In genomic region chr1:91022518-91022929, GRCh38 we compare ENCODE assay signal across 8 cellular contexts. TPM values are rescaled to one million over a fixed set of nuclear protein-coding genes. Genes with fewer than 3 reads are reported as not detected.
DNase-seq lines count a peak whose midpoint lies in the region; ATAC-seq and TF ChIP-seq lines count a peak whose summit lies in the region.

No MANE protein-coding gene starts in this region.

- CTCF ChIA-PET in activated naive CD4-positive, alpha-beta T cell treated with anti-CD3 and anti-CD28 coated beads, Interleukin-2, amount 10 ng/mL, durations not matched to agents 7 days and 5 days (lab: Charles Lee): no interaction called here
- CTCF ChIA-PET in activated B cell treated with CpG ODN at 0.5 μM for 24 hours (lab: Charles Lee): interaction anchor here (3.0 kb wide), 1 partner anchor 143 kb away, joined by 19 read pairs; no protein-coding TSS in a partner anchor

- H3K27me3 ChIP-seq in stomach smooth muscle (ENCODE audit: control insufficient read depth in 1 of 2, insufficient read depth in 2 of 2, low read length in 2 of 2): no peaks in the 10 kb centered on the region

- H3K4me1 Mint-ChIP-seq in activated naive CD4-positive, alpha-beta T cell treated with anti-CD3 and anti-CD28 coated beads, Interleukin-2, amount 10 ng/mL, durations not matched to agents 7 days and 5 days: peaks cover 49% of the 10 kb centered on the region
- peaks cover 77% of the 10 kb centered on the region for H3K4me1 Mint-ChIP-seq in activated B cell treated with CpG ODN at 0.5 μM for 24 hours

- no peak for DNase-seq in activated naive CD4-positive, alpha-beta T cell treated with anti-CD3 and anti-CD28 coated beads, Interleukin-2, amount 10 ng/mL, durations not matched to agents 7 days and 5 days
- no peak for DNase-seq in activated naive CD4-positive, alpha-beta T cell treated with Interleukin-2 at 50 U/mL for 16 hours
- DNase-seq in activated B cell treated with CpG ODN at 0.5 μM for 24 hours (no peak), GM03348 (ENCODE audit: low spot score) (no peak)

- no peak for TF ChIP-seq CTCF in activated B cell treated with CpG ODN at 0.5 μM for 24 hours (IDR thresholded peaks at IDR 0.05)

- H3K9ac ChIP-seq in stomach smooth muscle (ENCODE audit: low read length in 2 of 2): peak overlapping the region; percentile 97

- no peaks in the 10 kb centered on the region for H3K9me3 Mint-ChIP-seq in activated naive CD4-positive, alpha-beta T cell treated with anti-CD3 and anti-CD28 coated beads, Interleukin-2, amount 10 ng/mL, durations not matched to agents 7 days and 5 days
- no peaks in the 10 kb centered on the region for H3K9me3 Mint-ChIP-seq in activated B cell treated with CpG ODN at 0.5 μM for 24 hours

- H3K27ac ChIP-seq in stomach smooth muscle (ENCODE audit: low read length): peak overlapping the region; percentile 96

- H3K36me3 ChIP-seq in stomach smooth muscle (ENCODE audit: control insufficient read depth in 2 of 2, insufficient read depth in 2 of 2, low read length in 2 of 2): no peaks in the 10 kb centered on the region

- H3K27ac Mint-ChIP-seq in activated naive CD4-positive, alpha-beta T cell treated with anti-CD3 and anti-CD28 coated beads, Interleukin-2, amount 10 ng/mL, durations not matched to agents 7 days and 5 days: peak overlapping the region; percentile 99
- peak overlapping the region; percentile 99 for H3K27ac Mint-ChIP-seq in activated B cell treated with CpG ODN at 0.5 μM for 24 hours

- no peaks in the 10 kb centered on the region for H3K9me3 ChIP-seq in stomach smooth muscle (ENCODE audit: control insufficient read depth in 2 of 2, low read length in 2 of 2)

- H3K4me1 ChIP-seq in stomach smooth muscle (ENCODE audit: control insufficient read depth, insufficient read depth, low read length): peaks cover 6% of the 10 kb centered on the region

- H3K4me3 Mint-ChIP-seq in activated naive CD4-positive, alpha-beta T cell treated with anti-CD3 and anti-CD28 coated beads, Interleukin-2, amount 10 ng/mL, durations not matched to agents 7 days and 5 days: peak overlapping the region; percentile 92
- peak overlapping the region; percentile 95 for H3K4me3 Mint-ChIP-seq in activated B cell treated with CpG ODN at 0.5 μM for 24 hours

- peaks cover 22% of the 10 kb centered on the region for H3K36me3 Mint-ChIP-seq in activated naive CD4-positive, alpha-beta T cell treated with anti-CD3 and anti-CD28 coated beads, Interleukin-2, amount 10 ng/mL, durations not matched to agents 7 days and 5 days
- H3K36me3 Mint-ChIP-seq in activated B cell treated with CpG ODN at 0.5 μM for 24 hours (ENCODE audit: low read depth): peaks cover 33% of the 10 kb centered on the region

- ATAC-seq in activated B cell treated with CpG ODN at 0.5 μM for 24 hours (ENCODE audit: low read depth) (no peak), HG03342 (IDR thresholded peaks at IDR 0.05; ENCODE audit: unreplicated experiment) (no peak), GM21367 (IDR thresholded peaks at IDR 0.05; ENCODE audit: unreplicated experiment) (no peak)

- intact Hi-C loops in activated B cell treated with CpG ODN at 0.5 μM for 24 hours (cut with micrococcal nuclease): loop anchor here (1.0 to 10.0 kb wide), 7 partner anchors 33 to 1272 kb away; partner anchors contain the start of genes CDC7, GLMN, HFM1 and RPAP2

- POLR2A ChIA-PET in activated B cell treated with CpG ODN at 0.5 μM for 24 hours (lab: Charles Lee): interaction anchor here (0.6 to 2.6 kb wide), 5 partner anchors 12 to 37 kb away, joined by 3 to 17 read pairs (median 5); no protein-coding TSS in a partner anchor

- H3K4me3 ChIP-seq in iPS-11a (ENCODE audit: low read depth, low read length) (peak overlapping the region; percentile 77), stomach smooth muscle (ENCODE audit: low read length in 2 of 2) (peak overlapping the region; percentile 61 to 82)

- H3K27me3 Mint-ChIP-seq in activated naive CD4-positive, alpha-beta T cell treated with anti-CD3 and anti-CD28 coated beads, Interleukin-2, amount 10 ng/mL, durations not matched to agents 7 days and 5 days: no peaks in the 10 kb centered on the region
- no peaks in the 10 kb centered on the region for H3K27me3 Mint-ChIP-seq in activated B cell treated with CpG ODN at 0.5 μM for 24 hours

RNA-seq across cellular contexts. Expression of gene ZNF644, which starts 0.7 kb away (rescaled TPM):
- 78.4 and 98.4 TPM in 2 replicates for total RNA-seq in activated B cell treated with CpG ODN at 0.5 μM for 24 hours
